Comparison of ENCODE assay signal across 38 cellular contexts in the genomic region with DNA sequence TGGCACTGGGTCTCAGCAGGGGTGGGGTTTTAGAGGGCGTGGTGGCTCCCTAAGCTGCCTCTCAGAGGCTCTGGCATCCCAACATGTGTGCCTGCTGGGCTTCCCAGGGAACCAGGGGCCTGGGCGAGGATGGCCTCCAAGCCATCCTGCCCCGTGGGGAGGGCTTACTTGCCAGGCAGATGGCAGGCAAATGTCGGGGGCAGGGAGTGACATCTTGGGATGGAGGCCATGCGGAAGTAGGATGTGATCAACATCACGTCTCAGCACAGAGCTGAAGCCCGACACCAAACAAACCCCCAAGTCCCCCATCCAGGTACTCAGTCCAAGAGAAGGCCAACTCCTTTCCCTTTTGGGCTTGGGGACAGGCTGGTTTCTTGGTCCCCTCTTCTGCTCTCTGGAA. TPM values are rescaled to one million over a fixed set of nuclear protein-coding genes. Genes with fewer than 3 reads are reported as not detected.
"Had no signal": no experiment of that assay in that cellular context is flagged by ENCODE, and none has a peak within 500 bp of the region (broad histone marks: within the 10 kb centered on the region; RNA-seq: fewer than 3 reads in every experiment).

No MANE protein-coding gene starts in this region.

- H3K36me3 ChIP-seq: ascending aorta, brain microvascular endothelial cell, gastroesophageal sphincter, left lung, lower lobe of right lung, neutrophil, pancreas, prostate gland, suprapubic skin, tibial artery had no signal

- H3K4me1 ChIP-seq: ascending aorta, pancreas, prostate gland had no signal

- H3K4me3 ChIP-seq: ascending aorta, left lung, lower lobe of right lung, pancreas, prostate gland, suprapubic skin, tibial artery had no signal

- H3K9me3 ChIP-seq: ascending aorta, gastroesophageal sphincter, left lung, lower lobe of right lung, neutrophil, pancreas, prostate gland, suprapubic skin, tibial artery had no signal

- DNase-seq: activated CD4-positive, alpha-beta T cell treated with anti-CD3 and anti-CD28 coated beads for 48 hours; activated CD4-positive, alpha-beta T cell treated with anti-CD3 and anti-CD28 coated beads, Interleukin-2, amount 50 U/mL, for 48 hours; activated CD8-positive, alpha-beta memory T cell treated with anti-CD3 and anti-CD28 coated beads for 24 hours; activated effector memory CD4-positive, alpha-beta T cell treated with anti-CD3 and anti-CD28 coated beads, Interleukin-2, amount 50 U/mL, for 16 hours; activated naive CD4-positive, alpha-beta T cell treated with anti-CD3 and anti-CD28 coated beads, Interleukin-2, amount 10 ng/mL, durations not matched to agents 7 days and 5 days; activated naive CD8-positive, alpha-beta T cell treated with anti-CD3 and anti-CD28 coated beads, Interleukin-2, amount 10 ng/mL, durations not matched to agents 7 days and 5 days; activated T-cell treated with anti-CD3 and anti-CD28 coated beads, Interleukin-2, amount 50 U/mL, for 1 hour; brain microvascular endothelial cell; cortex of kidney; effector memory CD8-positive, alpha-beta T cell; hippocampal formation; kidney glomerular epithelial cell; left lung; lower lobe of right lung; mesendoderm; natural killer cell; retina; stimulated activated CD4-positive, alpha-beta T cell treated with anti-CD3 and anti-CD28 coated beads, Interleukin-15, amount 100 ng/mL, for 24 hours; stimulated activated CD4-positive, alpha-beta T cell treated with anti-CD3 and anti-CD28 coated beads, Interleukin-2, amount 100 ng/mL, for 24 hours; stimulated activated naive CD4-positive, alpha-beta T cell; SW 1271; T-helper 9 cell; tibial artery had no signal

- ATAC-seq: activated CD4-positive, CD25-positive, alpha-beta regulatory T cell treated with anti-CD3 and anti-CD28 coated beads, Interleukin-2, amount 50 U/mL, for 24 hours; effector memory CD8-positive, alpha-beta T cell; left lung; lower lobe of right lung; natural killer cell; pancreas had no signal

- FAIRE-seq: endothelial cell of umbilical vein, pancreas, TTC549 had no signal

- H3K27ac ChIP-seq: ascending aorta, brain microvascular endothelial cell, left lung, lower lobe of right lung, neutrophil, pancreas, prostate gland, suprapubic skin, tibial artery, VCaP had no signal

RNA-seq across cellular contexts. Expression of a gene that starts 4.7 kb away (rescaled TPM):
- total RNA-seq: endothelial cell of umbilical vein had no signal

RNA-seq across cellular contexts. Expression of a gene that starts 23.2 kb away (rescaled TPM):
- total RNA-seq: activated naive CD8-positive, alpha-beta T cell treated with anti-CD3 and anti-CD28 coated beads, Interleukin-2, amount 10 ng/mL, durations not matched to agents 7 days and 5 days; activated T-helper 1 cell treated with anti-CD3 and anti-CD28 coated beads, Interleukin-12 subunit alpha, Interleukin-12 subunit beta, Interleukin-2, Interleukin-4 antibody, amounts not matched to agents 30 ng/mL and 10 ng/mL and 1 ng/mL, durations not matched to agents 14 hours and 24 hours and 36 hours; chondrocyte; endothelial cell of umbilical vein; fibroblast of lung; fibroblast of villous mesenchyme; mononuclear cell; natural killer cell had no signal
- polyA plus RNA-seq: endothelial cell of umbilical vein, fibroblast of lung had no signal
